Comparison of ENCODE assay signal across 8 cellular contexts in genomic region chr13:97221989-97222700, GRCh38. TPM values are rescaled to one million over a fixed set of nuclear protein-coding genes. Genes with fewer than 3 reads are reported as not detected.
DNase-seq lines count a peak whose midpoint lies in the region; ATAC-seq and TF ChIP-seq lines count a peak whose summit lies in the region.

MBNL2 (plus strand) TSS chr13:97222333; CDS start chr13:97276236, 53,903 bp downstream.

- H3K79me2 ChIP-seq in PC-3 (ENCODE audit: low read length), result peaks cover 47% of the 10 kb centered on the region

- H3K4me1 Mint-ChIP-seq in IgD-negative memory B cell, result peaks cover 23 to 37% (median 33%) of the 10 kb centered on the region in 3 donors
- H3K4me1 Mint-ChIP-seq in activated T-cell treated with anti-CD3 and anti-CD28 coated beads, Interleukin-2, amount 50 U/mL, for 4 hours (ENCODE audit: low read depth), result peaks cover 42% of the 10 kb centered on the region

- peak; percentile 95 for ATAC-seq in GM21576 (IDR thresholded peaks at IDR 0.05; ENCODE audit: unreplicated experiment)
- peak; percentile 95 for ATAC-seq in PC-3
- peak; percentile 99 for ATAC-seq in activated T-cell treated with anti-CD3 and anti-CD28 coated beads, Interleukin-2, amount 50 U/mL, for 4 hours

- H3K9me2 ChIP-seq in PC-3 (replicated peaks; ENCODE audit: low read length), result no peaks in the 10 kb centered on the region

- peak within 1 kb of the TSS; percentile 70 for H3K27ac ChIP-seq in PC-3 (ENCODE audit: low read length)
- H3K27ac ChIP-seq in esophagus (ENCODE audit: low read depth in 2 of 2, low read length in 1 of 2), result peak within 1 kb of the TSS; percentile 93 to 95
- H3K27ac ChIP-seq in muscle layer of colon (ENCODE audit: low read depth, low read length), result peak within 1 kb of the TSS; percentile 96

- WGBS in esophagus, 2 donors, result 3% methylated on average over 15 of the region's 15 CpGs

- H3F3A ChIP-seq in PC-3 (ENCODE audit: low read length, unreplicated experiment), result no peaks in the 10 kb centered on the region

- no peaks in the 10 kb centered on the region for H4K20me1 ChIP-seq in PC-3 (ENCODE audit: low read length)

- no peaks in the 10 kb centered on the region for H3K36me3 Mint-ChIP-seq in IgD-negative memory B cell
- no peaks in the 10 kb centered on the region for H3K36me3 Mint-ChIP-seq in activated T-cell treated with anti-CD3 and anti-CD28 coated beads, Interleukin-2, amount 50 U/mL, for 4 hours (ENCODE audit: insufficient read depth)

- intact Hi-C loops in PC-3 (cut with micrococcal nuclease), result loop anchor here (1.0 to 5.0 kb wide), 6 partner anchors 36 to 210 kb away; partner anchors contain the start of gene RAP2A

- peak within 1 kb of the TSS; percentile 69 for H3K9ac ChIP-seq in PC-3 (ENCODE audit: low read length)
- H3K9ac ChIP-seq in muscle layer of colon (ENCODE audit: low read length), result peak within 1 kb of the TSS; percentile 88

- DNase-seq in DMS 273 treated with DMSO at 0.1 percent for 48 hours (lab: John Stamatoyannopoulos, UW), result peak; percentile 85
- peak; percentile 87 for DNase-seq in PC-3
- peak; percentile 77 for DNase-seq in activated T-cell treated with anti-CD3 and anti-CD28 coated beads, Interleukin-2, amount 50 U/mL, for 4 hours
- peak; percentile 61 to 71 for DNase-seq in stimulated activated CD8-positive, alpha-beta memory T cell treated with anti-CD3 and anti-CD28 coated beads, Interleukin-7, amount 100 ng/mL, for 1 hour (ENCODE audit: low read depth in 2 of 2)

- TF ChIP-seq CTCF in PC-3 (conservative IDR thresholded peaks at IDR 0.05; ENCODE audit: low read depth, low read length), result no peak

- no peaks in the 10 kb centered on the region for H3K9me3 Mint-ChIP-seq in IgD-negative memory B cell
- no peaks in the 10 kb centered on the region for H3K9me3 Mint-ChIP-seq in activated T-cell treated with anti-CD3 and anti-CD28 coated beads, Interleukin-2, amount 50 U/mL, for 4 hours

- H3K4me2 ChIP-seq in PC-3 (ENCODE audit: low read length), result peak within 1 kb of the TSS; percentile 96

- H3K27me3 ChIP-seq in PC-3 (ENCODE audit: low read length) (no peaks in the 10 kb centered on the region), esophagus (ENCODE audit: control insufficient read depth in 1 of 2, insufficient read depth in 2 of 2, low read length in 2 of 2) (no peaks in the 10 kb centered on the region), muscle layer of colon (ENCODE audit: control insufficient read depth in 1 of 2, insufficient read depth in 2 of 2, low read length in 2 of 2) (no peaks in the 10 kb centered on the region)

- H3K27ac Mint-ChIP-seq in IgD-negative memory B cell, result peak within 1 kb of the TSS; percentile 83 to 98 (median 95)

- peak within 1 kb of the TSS; percentile 92 for H3K4me3 ChIP-seq in PC-3 (ENCODE audit: low read length)
- peak within 1 kb of the TSS; percentile 46 to 85 for H3K4me3 ChIP-seq in esophagus (ENCODE audit: low read depth in 1 of 2, low read length in 2 of 2)
- H3K4me3 ChIP-seq in muscle layer of colon (ENCODE audit: low read depth in 1 of 2, low read length in 2 of 2), result peak within 1 kb of the TSS; percentile 60 to 69

- peak within 1 kb of the TSS; percentile 91 for H2AFZ ChIP-seq in PC-3 (ENCODE audit: low read length)

- CTCF ChIA-PET in PC-3 (lab: Charles Lee), result interaction anchor here (0.8 to 1.8 kb wide), 2 partner anchors 109 to 112 kb away, joined by 3 to 12 read pairs; no protein-coding TSS in a partner anchor

- H3K4me3 Mint-ChIP-seq in IgD-negative memory B cell, result peak within 1 kb of the TSS; percentile 89 to 98 (median 96)
- H3K4me3 Mint-ChIP-seq in activated T-cell treated with anti-CD3 and anti-CD28 coated beads, Interleukin-2, amount 50 U/mL, for 4 hours, result peak within 1 kb of the TSS; percentile 87

- POLR2A ChIA-PET in PC-3 (lab: Charles Lee; ENCODE audit: unreplicated experiment), result interaction anchor here (0.5 to 1.2 kb wide), 14 partner anchors 9 to 200 kb away, joined by 3 to 6 read pairs (median 4); no protein-coding TSS in a partner anchor

- TSS peak; percentile 71 for BruUV-seq in PC-3 (replicated peaks; lab: Mats Ljungman, UMichigan)

- peaks cover 37% of the 10 kb centered on the region for H3K4me1 ChIP-seq in PC-3 (ENCODE audit: insufficient read depth, low read length)
- peaks cover 4 to 7% of the 10 kb centered on the region in 2 donors for H3K4me1 ChIP-seq in esophagus (ENCODE audit: control insufficient read depth in 2 of 2, insufficient read depth in 2 of 2, low read length in 1 of 2)
- peaks cover 29% of the 10 kb centered on the region for H3K4me1 ChIP-seq in muscle layer of colon (ENCODE audit: insufficient read depth, low read length)

- H3K36me3 ChIP-seq in PC-3 (ENCODE audit: low read depth, low read length), result no peaks in the 10 kb centered on the region
- H3K36me3 ChIP-seq in esophagus (ENCODE audit: control insufficient read depth in 2 of 2, insufficient read depth in 2 of 2, low read length in 1 of 2), result no peaks in the 10 kb centered on the region
- H3K36me3 ChIP-seq in muscle layer of colon (ENCODE audit: insufficient read depth, low read length), result no peaks in the 10 kb centered on the region

- H3K9me3 ChIP-seq in PC-3 (ENCODE audit: low read length), result no peaks in the 10 kb centered on the region
- H3K9me3 ChIP-seq in esophagus (ENCODE audit: control insufficient read depth in 2 of 2, insufficient read depth in 1 of 2, low read depth in 1 of 2, low read length in 1 of 2), result no peaks in the 10 kb centered on the region
- H3K9me3 ChIP-seq in muscle layer of colon (ENCODE audit: low read length), result no peaks in the 10 kb centered on the region

- H3K27me3 Mint-ChIP-seq in IgD-negative memory B cell, result no peaks in the 10 kb centered on the region
- H3K27me3 Mint-ChIP-seq in activated T-cell treated with anti-CD3 and anti-CD28 coated beads, Interleukin-2, amount 50 U/mL, for 4 hours (ENCODE audit: low read depth), result no peaks in the 10 kb centered on the region

RNA-seq across cellular contexts. Expression of gene MBNL2, which starts in this region (rescaled TPM):
- polyA plus RNA-seq in IgD-negative memory B cell, result 15.9 TPM
- total RNA-seq in PC-3 (2014; rRNA removed), result 10.3 and 17.8 TPM in 2 replicates
- total RNA-seq in activated T-cell treated with anti-CD3 and anti-CD28 coated beads, Interleukin-2, amount 50 U/mL, for 4 hours, result 10 to 100 TPM; 10.3 to 11.7 (median 11.4) TPM
- polyA plus RNA-seq in esophagus, result 10 to 100 TPM in 1 of 2 donors, 1 to 10 TPM in 1; 4.9 to 10.3 TPM

Comparison
In these comparisons a context has a peak if more than half of its experiments do, and no peak if none do; other contexts are left out.
1. Peak in every context shown above with its lines: DNase-seq, ATAC-seq, H3K4me3 ChIP-seq and H3K27ac ChIP-seq.